30 cellular contexts compared by ENCODE assay signal in the genomic region with DNA sequence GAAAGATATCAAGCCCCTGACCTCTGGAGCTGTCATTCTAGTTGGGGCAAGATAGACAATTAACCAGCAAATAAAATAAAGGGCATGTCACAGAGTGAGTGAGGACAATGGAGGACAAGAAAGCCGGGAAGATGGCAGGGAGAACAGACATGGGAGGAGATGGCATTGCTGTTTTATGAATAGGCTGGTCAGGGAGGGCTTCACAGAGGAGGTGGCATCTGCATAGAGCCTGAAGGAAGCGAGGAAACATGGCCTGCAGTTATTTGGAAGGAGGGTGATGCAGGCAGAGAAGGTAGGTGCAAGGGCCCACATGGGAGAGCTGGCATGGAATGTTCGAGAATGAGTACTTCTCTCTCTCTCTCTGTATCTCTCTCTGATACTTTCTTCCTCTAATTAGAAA.
"Had no signal": no experiment of that assay in that cellular context is flagged by ENCODE, and none has a peak within 500 bp of the region (broad histone marks: within the 10 kb centered on the region; RNA-seq: fewer than 3 reads in every experiment).

No MANE protein-coding gene starts in this region.

- H3K4me3 ChIP-seq: gastrocnemius medialis, heart left ventricle, hepatocyte, neural progenitor cell, ovary, smooth muscle cell, testis, tibial artery, upper lobe of left lung had no signal

- H3K4me1 ChIP-seq: gastrocnemius medialis, heart left ventricle, neural progenitor cell, testis, tibial artery, upper lobe of left lung had no signal

- ATAC-seq: esophagus mucosa; gastrocnemius medialis; heart left ventricle; left lobe of liver; naive thymus-derived CD4-positive, alpha-beta T cell; sciatic nerve had no signal

- H3K4me3 Mint-ChIP-seq: dendritic cell treated with granulocyte-macrophage colony-stimulating factor and Interleukin-4, amounts not matched to agents 40 ng/mL and 50 ng/mL, for 4 days; endodermal cell; naive thymus-derived CD4-positive, alpha-beta T cell; nephron; neural progenitor cell had no signal

- H3K27me3 ChIP-seq: gastrocnemius medialis, heart left ventricle, hepatocyte, ovary, testis, tibial artery, upper lobe of left lung had no signal

- H3K9me3 Mint-ChIP-seq: dendritic cell treated with granulocyte-macrophage colony-stimulating factor and Interleukin-4, amounts not matched to agents 40 ng/mL and 50 ng/mL, for 4 days; endodermal cell; nephron; neural progenitor cell had no signal

- H3K4me1 Mint-ChIP-seq: endodermal cell; naive thymus-derived CD4-positive, alpha-beta T cell; nephron; neural progenitor cell had no signal

- H3K27ac Mint-ChIP-seq: dendritic cell treated with granulocyte-macrophage colony-stimulating factor and Interleukin-4, amounts not matched to agents 40 ng/mL and 50 ng/mL, for 4 days; endodermal cell; nephron; neural progenitor cell had no signal

- H3K9me3 ChIP-seq: gastrocnemius medialis, heart left ventricle, ovary, testis, tibial artery, upper lobe of left lung had no signal

- H3K36me3 ChIP-seq: gastrocnemius medialis, heart left ventricle, neural progenitor cell, ovary, tibial artery, upper lobe of left lung had no signal

- H3K27ac ChIP-seq: epithelial cell of prostate, gastrocnemius medialis, heart left ventricle, hepatocyte, neural progenitor cell, ovary, testis, tibial artery, upper lobe of left lung had no signal

- DNase-seq: cerebellar nuclear complex; effector CD8-positive, alpha-beta T cell; endodermal cell; foreskin fibroblast; gastrocnemius medialis; heart left ventricle; kidney; mesenchymal stem cell; midbrain; naive thymus-derived CD4-positive, alpha-beta T cell; ovary; retina; stimulated activated CD4-positive, alpha-beta T cell treated with anti-CD3 and anti-CD28 coated beads, Interleukin-12 subunit alpha, Interleukin-12 subunit beta, amount 100 ng/mL, for 4 hours; stimulated activated CD4-positive, alpha-beta T cell treated with anti-CD3 and anti-CD28 coated beads, Interleukin-1b, Interleukin-23, amount 100 ng/mL, for 48 hours; stimulated activated CD4-positive, alpha-beta T cell treated with anti-CD3 and anti-CD28 coated beads, Interleukin-4, amount 100 ng/mL, for 1 hour; stimulated activated CD8-positive, alpha-beta memory T cell treated with anti-CD3 and anti-CD28 coated beads, Interleukin-4, amount 100 ng/mL, for 48 hours; stimulated activated naive CD4-positive, alpha-beta T cell treated with Interleukin-2 at 50 U/mL for 16 hours; substantia nigra; testis; tibial artery; upper lobe of left lung had no signal

- H3K36me3 Mint-ChIP-seq: neural progenitor cell had no signal
